1 cellular context compared by ENCODE assay signal in the genomic region with DNA sequence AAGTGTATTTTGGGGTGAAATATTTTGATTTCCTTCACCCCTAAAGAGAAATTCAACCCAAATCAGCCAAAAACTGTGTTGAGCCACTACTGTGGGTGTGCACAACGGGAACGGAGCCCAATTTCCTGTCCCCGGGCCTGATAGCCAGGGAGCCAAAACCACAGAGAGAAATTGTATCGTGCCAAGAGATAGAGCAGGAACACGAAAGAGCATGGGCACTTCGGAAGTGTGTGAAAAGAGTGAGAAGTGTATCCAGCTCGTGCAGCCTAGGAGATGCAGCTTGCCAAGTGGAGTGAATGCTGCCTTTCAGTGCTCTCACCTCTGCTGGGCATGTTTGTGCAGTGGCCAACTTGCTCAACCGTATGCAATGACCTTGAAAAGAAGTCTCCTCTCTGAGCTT.
TF ChIP-seq lines count a peak whose summit lies in the region.

No MANE protein-coding gene starts in this region.

TF ChIP-seq in H1, 55 proteins besides CTCF, POLR2A, EP300 and RAD21:
- TF ChIP-seq RNF2 (IDR thresholded peaks at IDR 0.05; ENCODE audit: borderline replicate concordance, low read depth, low read length, missing control alignments, poor library complexity, severe bottlenecking) (no peak), GABPA (IDR thresholded peaks at IDR 0.05; ENCODE audit: borderline replicate concordance, insufficient read depth, low read length) (no peak), GTF2F1 (IDR thresholded peaks at IDR 0.05; ENCODE audit: borderline replicate concordance, low read depth, low read length) (no peak), MAFK (IDR thresholded peaks at IDR 0.05; ENCODE audit: low read depth, low read length) (no peak), KDM1A (IDR thresholded peaks at IDR 0.05; ENCODE audit: borderline replicate concordance, low read length) (no peak), TCF12 (IDR thresholded peaks at IDR 0.05; ENCODE audit: low read depth, low read length) (no peak), FOSL1 (IDR thresholded peaks at IDR 0.05; ENCODE audit: insufficient read depth, low read depth, low read length) (no peak), CHD2 (IDR thresholded peaks at IDR 0.05; ENCODE audit: low read length) (no peak), SIRT6 (IDR thresholded peaks at IDR 0.05; ENCODE audit: low read length) (no peak), NRF1 (IDR thresholded peaks at IDR 0.05; ENCODE audit: low read depth, low read length) (no peak), POU5F1 (IDR thresholded peaks at IDR 0.05; ENCODE audit: low read depth, low read length) (no peak)
- TF ChIP-seq, protein P1, sequence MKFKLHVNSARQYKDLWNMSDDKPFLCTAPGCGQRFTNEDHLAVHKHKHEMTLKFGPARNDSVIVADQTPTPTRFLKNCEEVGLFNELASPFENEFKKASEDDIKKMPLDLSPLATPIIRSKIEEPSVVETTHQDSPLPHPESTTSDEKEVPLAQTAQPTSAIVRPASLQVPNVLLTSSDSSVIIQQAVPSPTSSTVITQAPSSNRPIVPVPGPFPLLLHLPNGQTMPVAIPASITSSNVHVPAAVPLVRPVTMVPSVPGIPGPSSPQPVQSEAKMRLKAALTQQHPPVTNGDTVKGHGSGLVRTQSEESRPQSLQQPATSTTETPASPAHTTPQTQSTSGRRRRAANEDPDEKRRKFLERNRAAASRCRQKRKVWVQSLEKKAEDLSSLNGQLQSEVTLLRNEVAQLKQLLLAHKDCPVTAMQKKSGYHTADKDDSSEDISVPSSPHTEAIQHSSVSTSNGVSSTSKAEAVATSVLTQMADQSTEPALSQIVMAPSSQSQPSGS (IDR thresholded peaks at IDR 0.05; ENCODE audit: low read length): no peak
- TF ChIP-seq, protein P2, sequence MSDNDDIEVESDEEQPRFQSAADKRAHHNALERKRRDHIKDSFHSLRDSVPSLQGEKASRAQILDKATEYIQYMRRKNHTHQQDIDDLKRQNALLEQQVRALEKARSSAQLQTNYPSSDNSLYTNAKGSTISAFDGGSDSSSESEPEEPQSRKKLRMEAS (IDR thresholded peaks at IDR 0.05): no peak
